Comparison of ENCODE assay signal across 17 cellular contexts in the genomic region with DNA sequence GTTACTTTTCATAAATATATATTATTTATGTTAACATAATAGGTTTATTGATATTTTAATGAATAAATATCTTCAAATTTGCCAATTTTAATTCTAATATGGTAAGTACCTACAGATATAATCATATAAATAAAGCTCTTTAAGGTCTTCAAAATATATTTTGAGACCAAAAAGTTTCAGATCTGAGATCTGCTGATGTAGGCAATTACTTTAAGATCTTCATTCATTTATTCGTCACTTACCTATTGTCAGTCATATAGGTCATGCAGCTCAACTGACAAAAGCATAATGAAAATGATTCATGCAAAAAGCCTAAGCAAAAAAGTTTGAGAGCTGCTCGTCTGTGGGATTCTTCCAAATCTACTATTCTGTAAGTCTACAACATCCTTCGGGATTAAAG.
"Had no signal": no experiment of that assay in that cellular context is flagged by ENCODE, and none has a peak within 500 bp of the region (broad histone marks: within the 10 kb centered on the region; RNA-seq: fewer than 3 reads in every experiment).

No MANE protein-coding gene starts in this region.

- H3K27me3 Mint-ChIP-seq: stimulated activated naive CD8-positive, alpha-beta T cell treated with anti-CD3 and anti-CD28 coated beads, Interleukin-15, Interleukin-2, amounts not matched to agents 100 ng/mL and 50 ng/mL, for 24 hours had no signal

- ATAC-seq: foreskin keratinocyte; heart left ventricle; right cardiac atrium; stimulated activated effector memory CD8-positive, alpha-beta T cell treated with anti-CD3 and anti-CD28 coated beads, Interleukin-12 subunit alpha, Interleukin-12 subunit beta, amount 100 ng/mL, for 72 hours had no signal

- H3K27me3 ChIP-seq: colonic mucosa, foreskin keratinocyte, heart left ventricle, ovary, tibial artery, upper lobe of left lung, uterus had no signal

- H3K4me1 ChIP-seq: colonic mucosa, foreskin keratinocyte, uterus had no signal

- H3K4me3 ChIP-seq: colonic mucosa, heart left ventricle, ovary, tibial artery, upper lobe of left lung, uterus had no signal

- H3K36me3 Mint-ChIP-seq: naive B cell; stimulated activated effector memory CD8-positive, alpha-beta T cell treated with anti-CD3 and anti-CD28 coated beads, Interleukin-12 subunit alpha, Interleukin-12 subunit beta, amount 100 ng/mL, for 72 hours had no signal

- H3K36me3 ChIP-seq: colonic mucosa, ovary, uterus had no signal

- H3K4me3 Mint-ChIP-seq: naive B cell; nephron; stimulated activated naive CD8-positive, alpha-beta T cell treated with anti-CD3 and anti-CD28 coated beads, Interleukin-15, Interleukin-2, amounts not matched to agents 100 ng/mL and 50 ng/mL, for 24 hours had no signal

- H3K9me3 ChIP-seq: colonic mucosa, heart left ventricle, ovary, tibial artery, upper lobe of left lung, uterus had no signal

- DNase-seq: colonic mucosa; dermis blood vessel endothelial cell; foreskin keratinocyte; heart left ventricle; hippocampal formation; mesendoderm; naive B cell; ovary; right cardiac atrium; stimulated activated CD4-positive, alpha-beta T cell treated with anti-CD3 and anti-CD28 coated beads, Interleukin-4, amount 100 ng/mL, for 1 hour; stimulated activated CD8-positive, alpha-beta memory T cell treated with anti-CD3 and anti-CD28 coated beads, Interleukin-4, amount 100 ng/mL, for 48 hours; tibial artery; upper lobe of left lung; uterus had no signal

- H3K9me3 Mint-ChIP-seq: nephron; stimulated activated effector memory CD8-positive, alpha-beta T cell treated with anti-CD3 and anti-CD28 coated beads, Interleukin-12 subunit alpha, Interleukin-12 subunit beta, amount 100 ng/mL, for 72 hours; stimulated activated naive CD8-positive, alpha-beta T cell treated with anti-CD3 and anti-CD28 coated beads, Interleukin-15, Interleukin-2, amounts not matched to agents 100 ng/mL and 50 ng/mL, for 24 hours had no signal

- H3K27ac ChIP-seq: colonic mucosa, foreskin keratinocyte, ovary, upper lobe of left lung, uterus had no signal

- H3K27ac Mint-ChIP-seq: naive B cell; stimulated activated effector memory CD8-positive, alpha-beta T cell treated with anti-CD3 and anti-CD28 coated beads, Interleukin-12 subunit alpha, Interleukin-12 subunit beta, amount 100 ng/mL, for 72 hours; stimulated activated naive CD8-positive, alpha-beta T cell treated with anti-CD3 and anti-CD28 coated beads, Interleukin-15, Interleukin-2, amounts not matched to agents 100 ng/mL and 50 ng/mL, for 24 hours had no signal
